In the genomic region with DNA sequence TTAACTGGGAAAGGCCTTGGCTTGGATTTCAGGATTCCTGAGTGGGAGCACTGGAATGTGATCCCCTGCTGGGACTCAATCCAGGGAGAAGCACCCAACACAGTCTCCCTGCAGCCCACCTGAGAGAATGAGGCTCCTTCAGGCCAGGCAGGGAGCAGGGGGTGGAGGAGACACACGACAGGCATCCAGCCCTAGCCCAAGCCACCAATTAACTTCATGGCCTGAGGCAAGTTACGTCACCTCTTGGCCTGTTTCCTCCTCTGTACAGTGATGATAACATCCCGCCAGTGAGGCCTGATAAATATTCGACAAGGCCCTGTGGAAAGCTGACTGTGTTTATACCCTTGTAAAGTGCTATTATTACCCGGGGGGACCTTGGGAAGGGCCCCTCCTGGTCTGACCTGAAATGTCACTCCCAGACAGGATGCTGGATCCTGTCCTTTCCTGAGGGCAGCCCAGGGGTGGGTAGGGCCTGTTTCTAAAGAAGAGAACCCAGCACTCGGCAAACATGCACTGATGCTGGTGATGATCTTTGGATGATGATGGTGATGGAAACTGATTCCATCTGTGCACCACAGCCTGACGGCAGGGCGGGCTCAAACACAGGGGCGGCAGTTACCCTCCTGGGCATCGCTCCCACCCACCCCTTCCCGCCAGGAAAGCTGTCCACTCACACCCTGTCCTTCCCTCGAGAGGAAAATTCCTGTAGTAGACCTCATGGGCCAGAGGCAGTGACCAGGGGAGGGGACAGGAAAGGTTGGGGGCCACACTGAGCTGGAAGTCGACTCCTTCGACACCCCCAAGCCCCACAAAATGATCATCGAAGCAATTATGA, we compare ENCODE assay signal across 1 cellular context.
TF ChIP-seq lines count a peak whose summit lies in the region.

No MANE protein-coding gene starts in this region.

TF ChIP-seq in HEK293, 187 proteins besides CTCF, POLR2A, EP300 and RAD21 (continued from another document and continues in another):
- no peak for TF ChIP-seq HOXA7 (CRISPR knock-in tag; IDR thresholded peaks at IDR 0.05; ENCODE audit: borderline replicate concordance)
- peak; percentile 75 for TF ChIP-seq ZNF335 (tag by site-specific recombination; conservative IDR thresholded peaks at IDR 0.05)
- TF ChIP-seq, protein P1, sequence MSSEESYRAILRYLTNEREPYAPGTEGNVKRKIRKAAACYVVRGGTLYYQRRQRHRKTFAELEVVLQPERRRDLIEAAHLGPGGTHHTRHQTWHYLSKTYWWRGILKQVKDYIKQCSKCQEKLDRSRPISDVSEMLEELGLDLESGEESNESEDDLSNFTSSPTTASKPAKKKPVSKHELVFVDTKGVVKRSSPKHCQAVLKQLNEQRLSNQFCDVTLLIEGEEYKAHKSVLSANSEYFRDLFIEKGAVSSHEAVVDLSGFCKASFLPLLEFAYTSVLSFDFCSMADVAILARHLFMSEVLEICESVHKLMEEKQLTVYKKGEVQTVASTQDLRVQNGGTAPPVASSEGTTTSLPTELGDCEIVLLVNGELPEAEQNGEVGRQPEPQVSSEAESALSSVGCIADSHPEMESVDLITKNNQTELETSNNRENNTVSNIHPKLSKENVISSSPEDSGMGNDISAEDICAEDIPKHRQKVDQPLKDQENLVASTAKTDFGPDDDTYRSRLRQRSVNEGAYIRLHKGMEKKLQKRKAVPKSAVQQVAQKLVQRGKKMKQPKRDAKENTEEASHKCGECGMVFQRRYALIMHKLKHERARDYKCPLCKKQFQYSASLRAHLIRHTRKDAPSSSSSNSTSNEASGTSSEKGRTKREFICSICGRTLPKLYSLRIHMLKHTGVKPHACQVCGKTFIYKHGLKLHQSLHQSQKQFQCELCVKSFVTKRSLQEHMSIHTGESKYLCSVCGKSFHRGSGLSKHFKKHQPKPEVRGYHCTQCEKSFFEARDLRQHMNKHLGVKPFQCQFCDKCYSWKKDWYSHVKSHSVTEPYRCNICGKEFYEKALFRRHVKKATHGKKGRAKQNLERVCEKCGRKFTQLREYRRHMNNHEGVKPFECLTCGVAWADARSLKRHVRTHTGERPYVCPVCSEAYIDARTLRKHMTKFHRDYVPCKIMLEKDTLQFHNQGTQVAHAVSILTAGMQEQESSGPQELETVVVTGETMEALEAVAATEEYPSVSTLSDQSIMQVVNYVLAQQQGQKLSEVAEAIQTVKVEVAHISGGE (tag by site-specific recombination; conservative IDR thresholded peaks at IDR 0.05; ENCODE audit: low read depth) = peak; percentile 48; the same call in 1 of the 2 replicates
- TF ChIP-seq SCRT2 (tag by site-specific recombination; IDR thresholded peaks at IDR 0.05) = peak; percentile 83
- peak; percentile 77 for TF ChIP-seq ZFP69B (tag by site-specific recombination; IDR thresholded peaks at IDR 0.05)
- TF ChIP-seq ZBTB1 (tag by site-specific recombination; IDR thresholded peaks at IDR 0.05) = no peak
- TF ChIP-seq, protein P2, sequence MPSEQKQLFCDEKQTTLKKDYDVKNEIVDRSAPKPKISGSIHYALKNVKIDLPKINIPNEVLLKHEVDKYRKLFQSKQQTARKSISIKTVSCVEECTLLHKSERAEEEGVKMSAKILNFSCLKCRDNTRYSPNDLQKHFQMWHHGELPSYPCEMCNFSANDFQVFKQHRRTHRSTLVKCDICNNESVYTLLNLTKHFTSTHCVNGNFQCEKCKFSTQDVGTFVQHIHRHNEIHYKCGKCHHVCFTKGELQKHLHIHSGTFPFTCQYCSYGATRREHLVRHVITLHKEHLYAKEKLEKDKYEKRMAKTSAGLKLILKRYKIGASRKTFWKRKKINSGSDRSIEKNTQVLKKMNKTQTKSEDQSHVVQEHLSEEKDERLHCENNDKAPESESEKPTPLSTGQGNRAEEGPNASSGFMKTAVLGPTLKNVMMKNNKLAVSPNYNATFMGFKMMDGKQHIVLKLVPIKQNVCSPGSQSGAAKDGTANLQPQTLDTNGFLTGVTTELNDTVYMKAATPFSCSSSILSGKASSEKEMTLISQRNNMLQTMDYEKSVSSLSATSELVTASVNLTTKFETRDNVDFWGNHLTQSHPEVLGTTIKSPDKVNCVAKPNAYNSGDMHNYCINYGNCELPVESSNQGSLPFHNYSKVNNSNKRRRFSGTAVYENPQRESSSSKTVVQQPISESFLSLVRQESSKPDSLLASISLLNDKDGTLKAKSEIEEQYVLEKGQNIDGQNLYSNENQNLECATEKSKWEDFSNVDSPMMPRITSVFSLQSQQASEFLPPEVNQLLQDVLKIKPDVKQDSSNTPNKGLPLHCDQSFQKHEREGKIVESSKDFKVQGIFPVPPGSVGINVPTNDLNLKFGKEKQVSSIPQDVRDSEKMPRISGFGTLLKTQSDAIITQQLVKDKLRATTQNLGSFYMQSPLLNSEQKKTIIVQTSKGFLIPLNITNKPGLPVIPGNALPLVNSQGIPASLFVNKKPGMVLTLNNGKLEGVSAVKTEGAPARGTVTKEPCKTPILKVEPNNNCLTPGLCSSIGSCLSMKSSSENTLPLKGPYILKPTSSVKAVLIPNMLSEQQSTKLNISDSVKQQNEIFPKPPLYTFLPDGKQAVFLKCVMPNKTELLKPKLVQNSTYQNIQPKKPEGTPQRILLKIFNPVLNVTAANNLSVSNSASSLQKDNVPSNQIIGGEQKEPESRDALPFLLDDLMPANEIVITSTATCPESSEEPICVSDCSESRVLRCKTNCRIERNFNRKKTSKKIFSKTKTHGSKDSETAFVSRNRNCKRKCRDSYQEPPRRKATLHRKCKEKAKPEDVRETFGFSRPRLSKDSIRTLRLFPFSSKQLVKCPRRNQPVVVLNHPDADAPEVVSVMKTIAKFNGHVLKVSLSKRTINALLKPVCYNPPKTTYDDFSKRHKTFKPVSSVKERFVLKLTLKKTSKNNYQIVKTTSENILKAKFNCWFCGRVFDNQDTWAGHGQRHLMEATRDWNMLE (tag by site-specific recombination; conservative IDR thresholded peaks at IDR 0.05; ENCODE audit: low read depth) = peak; percentile 48; the same call in 1 of the 2 replicates
- TF ChIP-seq, protein P3, sequence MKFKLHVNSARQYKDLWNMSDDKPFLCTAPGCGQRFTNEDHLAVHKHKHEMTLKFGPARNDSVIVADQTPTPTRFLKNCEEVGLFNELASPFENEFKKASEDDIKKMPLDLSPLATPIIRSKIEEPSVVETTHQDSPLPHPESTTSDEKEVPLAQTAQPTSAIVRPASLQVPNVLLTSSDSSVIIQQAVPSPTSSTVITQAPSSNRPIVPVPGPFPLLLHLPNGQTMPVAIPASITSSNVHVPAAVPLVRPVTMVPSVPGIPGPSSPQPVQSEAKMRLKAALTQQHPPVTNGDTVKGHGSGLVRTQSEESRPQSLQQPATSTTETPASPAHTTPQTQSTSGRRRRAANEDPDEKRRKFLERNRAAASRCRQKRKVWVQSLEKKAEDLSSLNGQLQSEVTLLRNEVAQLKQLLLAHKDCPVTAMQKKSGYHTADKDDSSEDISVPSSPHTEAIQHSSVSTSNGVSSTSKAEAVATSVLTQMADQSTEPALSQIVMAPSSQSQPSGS (tag by site-specific recombination; IDR thresholded peaks at IDR 0.05; ENCODE audit: low read depth) = peak; percentile 98
- TF ChIP-seq ZNF239 (tag by site-specific recombination; IDR thresholded peaks at IDR 0.05) = no peak
- TF ChIP-seq SCRT1 (tag by site-specific recombination; IDR thresholded peaks at IDR 0.05; ENCODE audit: borderline replicate concordance) = peak; percentile 56; the same call in 1 of the 2 replicates
- TF ChIP-seq, protein P4, sequence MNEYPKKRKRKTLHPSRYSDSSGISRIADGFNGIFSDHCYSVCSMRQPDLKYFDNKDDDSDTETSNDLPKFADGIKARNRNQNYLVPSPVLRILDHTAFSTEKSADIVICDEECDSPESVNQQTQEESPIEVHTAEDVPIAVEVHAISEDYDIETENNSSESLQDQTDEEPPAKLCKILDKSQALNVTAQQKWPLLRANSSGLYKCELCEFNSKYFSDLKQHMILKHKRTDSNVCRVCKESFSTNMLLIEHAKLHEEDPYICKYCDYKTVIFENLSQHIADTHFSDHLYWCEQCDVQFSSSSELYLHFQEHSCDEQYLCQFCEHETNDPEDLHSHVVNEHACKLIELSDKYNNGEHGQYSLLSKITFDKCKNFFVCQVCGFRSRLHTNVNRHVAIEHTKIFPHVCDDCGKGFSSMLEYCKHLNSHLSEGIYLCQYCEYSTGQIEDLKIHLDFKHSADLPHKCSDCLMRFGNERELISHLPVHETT (tag by site-specific recombination; IDR thresholded peaks at IDR 0.05) = peak; percentile 94
- TF ChIP-seq, protein P5, sequence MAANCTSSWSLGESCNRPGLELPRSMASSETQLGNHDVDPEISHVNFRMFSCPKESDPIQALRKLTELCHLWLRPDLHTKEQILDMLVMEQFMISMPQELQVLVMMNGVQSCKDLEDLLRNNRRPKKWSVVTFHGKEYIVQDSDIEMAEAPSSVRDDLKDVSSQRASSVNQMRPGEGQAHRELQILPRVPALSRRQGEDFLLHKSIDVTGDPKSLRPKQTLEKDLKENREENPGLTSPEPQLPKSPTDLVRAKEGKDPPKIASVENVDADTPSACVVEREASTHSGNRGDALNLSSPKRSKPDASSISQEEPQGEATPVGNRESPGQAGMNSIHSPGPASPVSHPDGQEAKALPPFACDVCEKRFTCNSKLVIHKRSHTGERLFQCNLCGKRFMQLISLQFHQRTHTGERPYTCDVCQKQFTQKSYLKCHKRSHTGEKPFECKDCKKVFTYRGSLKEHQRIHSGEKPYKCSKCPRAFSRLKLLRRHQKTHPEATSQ (tag by site-specific recombination; IDR thresholded peaks at IDR 0.05) = no peak
- TF ChIP-seq ZFP37 (tag by site-specific recombination; IDR thresholded peaks at IDR 0.05) = peak; percentile 63; the same call in 1 of the 2 replicates
- peak; percentile 53 for TF ChIP-seq KLF1 (tag by site-specific recombination; IDR thresholded peaks at IDR 0.05)
- peak; percentile 84 for TF ChIP-seq ZNF2 (tag by site-specific recombination; IDR thresholded peaks at IDR 0.05)
- TF ChIP-seq BCL11A (tag by site-specific recombination; IDR thresholded peaks at IDR 0.05; ENCODE audit: low read depth) = peak; percentile 92
- TF ChIP-seq, protein P6, sequence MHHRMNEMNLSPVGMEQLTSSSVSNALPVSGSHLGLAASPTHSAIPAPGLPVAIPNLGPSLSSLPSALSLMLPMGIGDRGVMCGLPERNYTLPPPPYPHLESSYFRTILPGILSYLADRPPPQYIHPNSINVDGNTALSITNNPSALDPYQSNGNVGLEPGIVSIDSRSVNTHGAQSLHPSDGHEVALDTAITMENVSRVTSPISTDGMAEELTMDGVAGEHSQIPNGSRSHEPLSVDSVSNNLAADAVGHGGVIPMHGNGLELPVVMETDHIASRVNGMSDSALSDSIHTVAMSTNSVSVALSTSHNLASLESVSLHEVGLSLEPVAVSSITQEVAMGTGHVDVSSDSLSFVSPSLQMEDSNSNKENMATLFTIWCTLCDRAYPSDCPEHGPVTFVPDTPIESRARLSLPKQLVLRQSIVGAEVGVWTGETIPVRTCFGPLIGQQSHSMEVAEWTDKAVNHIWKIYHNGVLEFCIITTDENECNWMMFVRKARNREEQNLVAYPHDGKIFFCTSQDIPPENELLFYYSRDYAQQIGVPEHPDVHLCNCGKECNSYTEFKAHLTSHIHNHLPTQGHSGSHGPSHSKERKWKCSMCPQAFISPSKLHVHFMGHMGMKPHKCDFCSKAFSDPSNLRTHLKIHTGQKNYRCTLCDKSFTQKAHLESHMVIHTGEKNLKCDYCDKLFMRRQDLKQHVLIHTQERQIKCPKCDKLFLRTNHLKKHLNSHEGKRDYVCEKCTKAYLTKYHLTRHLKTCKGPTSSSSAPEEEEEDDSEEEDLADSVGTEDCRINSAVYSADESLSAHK (tag by site-specific recombination; IDR thresholded peaks at IDR 0.05) = peak; percentile 94
- TF ChIP-seq, protein P7, sequence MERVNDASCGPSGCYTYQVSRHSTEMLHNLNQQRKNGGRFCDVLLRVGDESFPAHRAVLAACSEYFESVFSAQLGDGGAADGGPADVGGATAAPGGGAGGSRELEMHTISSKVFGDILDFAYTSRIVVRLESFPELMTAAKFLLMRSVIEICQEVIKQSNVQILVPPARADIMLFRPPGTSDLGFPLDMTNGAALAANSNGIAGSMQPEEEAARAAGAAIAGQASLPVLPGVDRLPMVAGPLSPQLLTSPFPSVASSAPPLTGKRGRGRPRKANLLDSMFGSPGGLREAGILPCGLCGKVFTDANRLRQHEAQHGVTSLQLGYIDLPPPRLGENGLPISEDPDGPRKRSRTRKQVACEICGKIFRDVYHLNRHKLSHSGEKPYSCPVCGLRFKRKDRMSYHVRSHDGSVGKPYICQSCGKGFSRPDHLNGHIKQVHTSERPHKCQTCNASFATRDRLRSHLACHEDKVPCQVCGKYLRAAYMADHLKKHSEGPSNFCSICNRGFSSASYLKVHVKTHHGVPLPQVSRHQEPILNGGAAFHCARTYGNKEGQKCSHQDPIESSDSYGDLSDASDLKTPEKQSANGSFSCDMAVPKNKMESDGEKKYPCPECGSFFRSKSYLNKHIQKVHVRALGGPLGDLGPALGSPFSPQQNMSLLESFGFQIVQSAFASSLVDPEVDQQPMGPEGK (tag by site-specific recombination; IDR thresholded peaks at IDR 0.05) = peak; percentile 88
- TF ChIP-seq MYNN (tag by site-specific recombination; IDR thresholded peaks at IDR 0.05; ENCODE audit: borderline replicate concordance) = no peak
- no peak for TF ChIP-seq ZNF169 (tag by site-specific recombination; IDR thresholded peaks at IDR 0.05)
- peak; percentile 93 for TF ChIP-seq ZNF24 (tag by site-specific recombination; IDR thresholded peaks at IDR 0.05)
- TF ChIP-seq SP2 (tag by site-specific recombination; IDR thresholded peaks at IDR 0.05) = peak; percentile 28; the same call in 1 of the 2 replicates
- TF ChIP-seq, protein P8, sequence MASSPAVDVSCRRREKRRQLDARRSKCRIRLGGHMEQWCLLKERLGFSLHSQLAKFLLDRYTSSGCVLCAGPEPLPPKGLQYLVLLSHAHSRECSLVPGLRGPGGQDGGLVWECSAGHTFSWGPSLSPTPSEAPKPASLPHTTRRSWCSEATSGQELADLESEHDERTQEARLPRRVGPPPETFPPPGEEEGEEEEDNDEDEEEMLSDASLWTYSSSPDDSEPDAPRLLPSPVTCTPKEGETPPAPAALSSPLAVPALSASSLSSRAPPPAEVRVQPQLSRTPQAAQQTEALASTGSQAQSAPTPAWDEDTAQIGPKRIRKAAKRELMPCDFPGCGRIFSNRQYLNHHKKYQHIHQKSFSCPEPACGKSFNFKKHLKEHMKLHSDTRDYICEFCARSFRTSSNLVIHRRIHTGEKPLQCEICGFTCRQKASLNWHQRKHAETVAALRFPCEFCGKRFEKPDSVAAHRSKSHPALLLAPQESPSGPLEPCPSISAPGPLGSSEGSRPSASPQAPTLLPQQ (tag by site-specific recombination; IDR thresholded peaks at IDR 0.05) = peak; percentile 87
- peak; percentile 89 for TF ChIP-seq IKZF3 (tag by site-specific recombination; IDR thresholded peaks at IDR 0.05)
- no peak for TF ChIP-seq ZNF670 (tag by site-specific recombination; IDR thresholded peaks at IDR 0.05; ENCODE audit: low read depth)
- TF ChIP-seq, protein P9, sequence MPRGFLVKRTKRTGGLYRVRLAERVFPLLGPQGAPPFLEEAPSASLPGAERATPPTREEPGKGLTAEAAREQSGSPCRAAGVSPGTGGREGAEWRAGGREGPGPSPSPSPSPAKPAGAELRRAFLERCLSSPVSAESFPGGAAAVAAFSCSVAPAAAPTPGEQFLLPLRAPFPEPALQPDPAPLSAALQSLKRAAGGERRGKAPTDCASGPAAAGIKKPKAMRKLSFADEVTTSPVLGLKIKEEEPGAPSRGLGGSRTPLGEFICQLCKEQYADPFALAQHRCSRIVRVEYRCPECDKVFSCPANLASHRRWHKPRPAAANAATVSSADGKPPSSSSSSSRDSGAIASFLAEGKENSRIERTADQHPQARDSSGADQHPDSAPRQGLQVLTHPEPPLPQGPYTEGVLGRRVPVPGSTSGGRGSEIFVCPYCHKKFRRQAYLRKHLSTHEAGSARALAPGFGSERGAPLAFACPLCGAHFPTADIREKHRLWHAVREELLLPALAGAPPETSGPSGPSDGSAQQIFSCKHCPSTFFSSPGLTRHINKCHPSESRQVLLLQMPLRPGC (tag by site-specific recombination; IDR thresholded peaks at IDR 0.05) = peak; percentile 91
- TF ChIP-seq SP7 (tag by site-specific recombination; IDR thresholded peaks at IDR 0.05) = peak; percentile 100
- peak; percentile 83 for TF ChIP-seq ZNF341 (tag by site-specific recombination; IDR thresholded peaks at IDR 0.05; ENCODE audit: low read depth)
- TF ChIP-seq ZNF324 (tag by site-specific recombination; IDR thresholded peaks at IDR 0.05) = peak; percentile 95
